In genomic region chr12:63826002-63826585, GRCh38 we compare ENCODE assay signal across 10 cellular contexts. TPM values are rescaled to one million over a fixed set of nuclear protein-coding genes. Genes with fewer than 3 reads are reported as not detected.
DNase-seq lines count a peak whose midpoint lies in the region; ATAC-seq and TF ChIP-seq lines count a peak whose summit lies in the region.
"Had no signal": no experiment of that assay in that cellular context is flagged by ENCODE, and none has a peak within 500 bp of the region (broad histone marks: within the 10 kb centered on the region; RNA-seq: fewer than 3 reads in every experiment).

No MANE protein-coding gene starts in this region.

- H3K4me3 Mint-ChIP-seq in CD8-positive, alpha-beta T cell, result no peak overlapping the region
- no peak overlapping the region for H3K4me3 Mint-ChIP-seq in endodermal cell
- no peak overlapping the region for H3K4me3 Mint-ChIP-seq in activated naive CD4-positive, alpha-beta T cell treated with anti-CD3 and anti-CD28 coated beads for 36 hours
- H3K4me3 Mint-ChIP-seq: naive thymus-derived CD8-positive, alpha-beta T cell had no signal

- peaks cover 4% of the 10 kb centered on the region for H3K4me1 Mint-ChIP-seq in CD8-positive, alpha-beta T cell (ENCODE audit: low read depth)
- H3K4me1 Mint-ChIP-seq in endodermal cell, result no peaks in the 10 kb centered on the region
- peaks cover 6% of the 10 kb centered on the region for H3K4me1 Mint-ChIP-seq in activated naive CD4-positive, alpha-beta T cell treated with anti-CD3 and anti-CD28 coated beads for 36 hours (ENCODE audit: low read depth)

- H3K36me3 ChIP-seq in CD8-positive, alpha-beta T cell (ENCODE audit: insufficient read depth, low read length), result no peaks in the 10 kb centered on the region
- H3K36me3 ChIP-seq in OCI-LY7 (ENCODE audit: insufficient read depth, low read length) (no peaks in the 10 kb centered on the region), endodermal cell (ENCODE audit: control insufficient read depth, insufficient read depth, low read length) (no peaks in the 10 kb centered on the region)
- H3K36me3 ChIP-seq: SJCRH30 had no signal

- H2AFZ ChIP-seq in OCI-LY7 (ENCODE audit: low read length), result no peak overlapping the region

- 38 to 40% methylated on average over 3 to 4 of the region's 4 CpGs for WGBS in endodermal cell (ENCODE audit: insufficient coverage in 1 of 2, insufficient read length in 1 of 2), 2 experiments

- H3K27ac ChIP-seq in CD8-positive, alpha-beta T cell (ENCODE audit: low read depth, low read length), result no peak overlapping the region
- H3K27ac ChIP-seq in OCI-LY7 (ENCODE audit: low read depth, low read length, poor library complexity, severe bottlenecking), result no peak overlapping the region
- no peak overlapping the region for H3K27ac ChIP-seq in endodermal cell (ENCODE audit: low read depth, low read length)
- H3K27ac ChIP-seq: SJCRH30 had no signal

- H3K27ac Mint-ChIP-seq in CD8-positive, alpha-beta T cell, result no peak overlapping the region
- no peak overlapping the region for H3K27ac Mint-ChIP-seq in endodermal cell
- H3K27ac Mint-ChIP-seq in activated naive CD4-positive, alpha-beta T cell treated with anti-CD3 and anti-CD28 coated beads for 36 hours, result no peak overlapping the region
- H3K27ac Mint-ChIP-seq: naive thymus-derived CD8-positive, alpha-beta T cell had no signal

- no peak for DNase-seq in CD8-positive, alpha-beta T cell
- DNase-seq in OCI-LY7 (ENCODE audit: low spot score), result peak; percentile 36
- DNase-seq in endodermal cell, result no peak
- DNase-seq in middle frontal gyrus (ENCODE audit: extremely low spot score, low spot score), result peak; percentile 64
- no peak for DNase-seq in activated naive CD4-positive, alpha-beta T cell treated with anti-CD3 and anti-CD28 coated beads for 36 hours

- H3K9ac ChIP-seq in endodermal cell (ENCODE audit: extremely low read depth, low read length, poor library complexity, severe bottlenecking), result no peak overlapping the region

- no peaks in the 10 kb centered on the region for H3K79me2 ChIP-seq in OCI-LY7 (ENCODE audit: insufficient read depth, low read depth, low read length)

- POLR2A ChIA-PET in CD8-positive, alpha-beta T cell (lab: Charles Lee), result no interaction called here
- POLR2A ChIA-PET in OCI-LY7 (lab: Charles Lee), result interaction anchor here (0.6 kb wide), 1 partner anchor 676 kb away, joined by 4 read pairs; no protein-coding TSS in a partner anchor

- intact Hi-C loops in CD8-positive, alpha-beta T cell (cut with DNase I, micrococcal nuclease), result no loop called here
- intact Hi-C loops in OCI-LY7 (cut with micrococcal nuclease; ENCODE audit: unreplicated experiment), result loop anchor here (1.0 kb wide), 1 partner anchor 430 kb away; no protein-coding TSS in a partner anchor
- intact Hi-C loops in activated naive CD4-positive, alpha-beta T cell treated with anti-CD3 and anti-CD28 coated beads for 36 hours (cut with micrococcal nuclease), result loop anchor here (1.0 kb wide), 1 partner anchor 430 kb away; no protein-coding TSS in a partner anchor

- no peak overlapping the region for H3K4me3 ChIP-seq in CD8-positive, alpha-beta T cell (ENCODE audit: low read depth, low read length)
- H3K4me3 ChIP-seq in OCI-LY7 (ENCODE audit: low read depth, low read length, poor library complexity, severe bottlenecking) (no peak overlapping the region), endodermal cell (ENCODE audit: low read length) (no peak overlapping the region)
- H3K4me3 ChIP-seq: SJCRH30 had no signal

- H4K20me1 ChIP-seq in OCI-LY7 (ENCODE audit: insufficient read depth, low read length), result no peaks in the 10 kb centered on the region

- no TSS peak for BruUV-seq in OCI-LY7 (replicated peaks; lab: Mats Ljungman, UMichigan)

- CTCF ChIA-PET in CD8-positive, alpha-beta T cell (lab: Charles Lee), result interaction anchor here (0.8 to 1.2 kb wide), 4 partner anchors 8 to 429 kb away, joined by 3 to 4 read pairs (median 3); no protein-coding TSS in a partner anchor
- CTCF ChIA-PET in OCI-LY7 (lab: Charles Lee; ENCODE audit: unreplicated experiment), result no interaction called here
- CTCF ChIA-PET in activated naive CD4-positive, alpha-beta T cell treated with anti-CD3 and anti-CD28 coated beads for 36 hours (lab: Charles Lee), result interaction anchor here (0.9 kb wide), 1 partner anchor 25 kb away, joined by 4 read pairs; no protein-coding TSS in a partner anchor

- H3K36me3 Mint-ChIP-seq in CD8-positive, alpha-beta T cell, result no peaks in the 10 kb centered on the region
- no peaks in the 10 kb centered on the region for H3K36me3 Mint-ChIP-seq in endodermal cell (ENCODE audit: low read depth)
- H3K36me3 Mint-ChIP-seq in activated naive CD4-positive, alpha-beta T cell treated with anti-CD3 and anti-CD28 coated beads for 36 hours (ENCODE audit: low read depth), result no peaks in the 10 kb centered on the region

- H3K4me1 ChIP-seq in CD8-positive, alpha-beta T cell (ENCODE audit: insufficient read depth, low read length), result no peaks in the 10 kb centered on the region
- H3K4me1 ChIP-seq in OCI-LY7 (ENCODE audit: insufficient read depth, low read length, poor library complexity, severe bottlenecking) (no peaks in the 10 kb centered on the region), endodermal cell (ENCODE audit: control insufficient read depth, insufficient read depth, low read length) (no peaks in the 10 kb centered on the region)
- H3K4me1 ChIP-seq: SJCRH30 had no signal

- peaks cover 23% of the 10 kb centered on the region for H3K27me3 Mint-ChIP-seq in CD8-positive, alpha-beta T cell (ENCODE audit: low read depth)
- H3K27me3 Mint-ChIP-seq in endodermal cell (ENCODE audit: insufficient read depth), result peaks cover 10% of the 10 kb centered on the region
- peaks cover 18% of the 10 kb centered on the region for H3K27me3 Mint-ChIP-seq in activated naive CD4-positive, alpha-beta T cell treated with anti-CD3 and anti-CD28 coated beads for 36 hours (ENCODE audit: low read depth)

- no peak overlapping the region for H3K4me2 ChIP-seq in OCI-LY7 (ENCODE audit: low read length)

- no peaks in the 10 kb centered on the region for H3K9me2 ChIP-seq in OCI-LY7 (ENCODE audit: insufficient read depth, low read length)

- peaks cover 5% of the 10 kb centered on the region for H3K27me3 ChIP-seq in CD8-positive, alpha-beta T cell (ENCODE audit: insufficient read depth, low read length)
- H3K27me3 ChIP-seq in endodermal cell (ENCODE audit: control insufficient read depth, insufficient read depth, low read length, poor library complexity, severe bottlenecking), result no peaks in the 10 kb centered on the region
- H3K27me3 ChIP-seq: SJCRH30 had no signal

- peak; percentile 57 for TF ChIP-seq CTCF in CD8-positive, alpha-beta T cell (IDR thresholded peaks at IDR 0.05)
- TF ChIP-seq CTCF in OCI-LY7 (conservative IDR thresholded peaks at IDR 0.05; ENCODE audit: low read length), result peak; percentile 90
- peak; percentile 85 for TF ChIP-seq CTCF in endodermal cell (conservative IDR thresholded peaks at IDR 0.05)

- no peaks in the 10 kb centered on the region for H3K9me3 ChIP-seq in CD8-positive, alpha-beta T cell (ENCODE audit: low read length)
- H3K9me3 ChIP-seq in OCI-LY7 (ENCODE audit: low read length), result peaks cover 6% of the 10 kb centered on the region; the same call in 1 of the 2 replicates
- peaks cover 16% of the 10 kb centered on the region for H3K9me3 ChIP-seq in endodermal cell (ENCODE audit: control insufficient read depth, low read length)

- H3K9me3 Mint-ChIP-seq in CD8-positive, alpha-beta T cell, result no peaks in the 10 kb centered on the region
- H3K9me3 Mint-ChIP-seq in endodermal cell, result peaks cover 23% of the 10 kb centered on the region
- H3K9me3 Mint-ChIP-seq in activated naive CD4-positive, alpha-beta T cell treated with anti-CD3 and anti-CD28 coated beads for 36 hours, result no peaks in the 10 kb centered on the region

- peak; percentile 38 for ATAC-seq in CD8-positive, alpha-beta T cell
- ATAC-seq in GM19035 (IDR thresholded peaks at IDR 0.05; ENCODE audit: unreplicated experiment) (peak; percentile 81), HG03571 (IDR thresholded peaks at IDR 0.05; ENCODE audit: unreplicated experiment) (peak; percentile 64), HG03045 (IDR thresholded peaks at IDR 0.05; ENCODE audit: unreplicated experiment) (no peak)

RNA-seq across cellular contexts. Expression of gene SRGAP1, which starts 18.4 kb away (rescaled TPM):
- total RNA-seq in CD8-positive, alpha-beta T cell, result under 1 TPM in 1 of 2 experiments, not detected in 1; 0.03 TPM
- total RNA-seq in OCI-LY7 (2014; rRNA removed; shearing (Covaris generic)), result 0.06 TPM in 1 of 2 replicates, not detected in the other
- total RNA-seq in OCI-LY7 (2022) (0.02 TPM in 1 of 2 replicates, not detected in the other), endodermal cell (10 to 100 TPM; 10.6 to 13.4 TPM)
- polyA plus RNA-seq in endodermal cell (2013, experiment 1 of 2), result 6.4 TPM
- polyA plus RNA-seq in endodermal cell (2013, experiment 2 of 2), result 6.2 TPM
- total RNA-seq in activated naive CD4-positive, alpha-beta T cell treated with anti-CD3 and anti-CD28 coated beads for 36 hours, result under 1 TPM in 1 of 2 experiments, not detected in 1; 0.02 TPM
- total RNA-seq: naive thymus-derived CD8-positive, alpha-beta T cell had no signal

RNA-seq across cellular contexts. Expression of gene RXYLT1, which starts 46.4 kb away (rescaled TPM):
- 1 to 10 TPM; 5.5 to 5.8 TPM for total RNA-seq in CD8-positive, alpha-beta T cell
- 10.7 and 15.7 TPM in 2 replicates for total RNA-seq in OCI-LY7 (2014; rRNA removed; shearing (Covaris generic))
- total RNA-seq in OCI-LY7 (2022), result 23.3 and 23.5 TPM in 2 replicates
- 10 to 100 TPM in 1 of 2 donors, 1 to 10 TPM in 1; 9.7 to 11.0 TPM for total RNA-seq in endodermal cell
- polyA plus RNA-seq in endodermal cell (2013, experiment 1 of 2), result 15.8 TPM
- polyA plus RNA-seq in endodermal cell (2013, experiment 2 of 2), result 16.4 TPM
- 10 to 100 TPM in 1 of 2 experiments, 1 to 10 TPM in 1; 9.8 to 12.7 TPM for total RNA-seq in activated naive CD4-positive, alpha-beta T cell treated with anti-CD3 and anti-CD28 coated beads for 36 hours

Comparison
In these comparisons a context has a peak if more than half of its experiments do, and no peak if none do; other contexts are left out.
1. DNase-seq: peak in OCI-LY7 (single experiment) and middle frontal gyrus (single experiment); none in CD8-positive, alpha-beta T cell (0 of 7), endodermal cell (single experiment) and activated naive CD4-positive, alpha-beta T cell treated with anti-CD3 and anti-CD28 coated beads for 36 hours (single experiment).
2. RNA of gene SRGAP1, which starts 18.4 kb away (total RNA-seq): 10.6 to 13.4 TPM in endodermal cell; 0.02 to 0.06 TPM in OCI-LY7, 0.03 TPM in CD8-positive, alpha-beta T cell and 0.02 TPM in activated naive CD4-positive, alpha-beta T cell treated with anti-CD3 and anti-CD28 coated beads for 36 hours; every median in the first group is over 10 times any median in the second.
3. intact Hi-C loops: an anchor here in OCI-LY7 (1.0 kb wide) and activated naive CD4-positive, alpha-beta T cell treated with anti-CD3 and anti-CD28 coated beads for 36 hours (1.0 kb wide); none called in CD8-positive, alpha-beta T cell.
4. Peak in every context shown above with its lines, with median percentiles within 50 percentile points of each other: CTCF ChIP-seq.